Comparison of ENCODE assay signal across 1 cellular context in genomic region chr1:92298573-92299476, GRCh38.
TF ChIP-seq lines count a peak whose summit lies in the region.

Gene GLMN (minus strand): TSS chr1:92298987. CDS start chr1:92297999, 988 bp downstream.
Gene RPAP2 (plus strand): TSS chr1:92299059. CDS start chr1:92299074, 15 bp downstream.

TF ChIP-seq in HEK293, 187 proteins besides CTCF, POLR2A, EP300 and RAD21 (continued from another document and continues in another):
- peak; percentile 34; the same call in 1 of the 2 replicates for TF ChIP-seq ZNF639 (tag by site-specific recombination; IDR thresholded peaks at IDR 0.05)
- TF ChIP-seq ZNF223 (tag by site-specific recombination; IDR thresholded peaks at IDR 0.05): no peak
- TF ChIP-seq ZNF561 (tag by site-specific recombination; IDR thresholded peaks at IDR 0.05; ENCODE audit: borderline replicate concordance): peak; percentile 86
- TF ChIP-seq BCL6B (tag by site-specific recombination; IDR thresholded peaks at IDR 0.05): no peak
- no peak for TF ChIP-seq ZNF585B (tag by site-specific recombination; IDR thresholded peaks at IDR 0.05)
- peak; percentile 69; the same call in 1 of the 2 replicates for TF ChIP-seq ZSCAN16 (tag by site-specific recombination; IDR thresholded peaks at IDR 0.05)
- TF ChIP-seq ZNF521 (tag by site-specific recombination; IDR thresholded peaks at IDR 0.05): no peak
- 0 out of 2 replicates have a peak, but pooled peaks have one; percentile 18 for TF ChIP-seq OVOL3 (tag by site-specific recombination; IDR thresholded peaks at IDR 0.05)
- TF ChIP-seq MYNN (tag by site-specific recombination; IDR thresholded peaks at IDR 0.05; ENCODE audit: borderline replicate concordance): no peak
- TF ChIP-seq ZNF514 (tag by site-specific recombination; IDR thresholded peaks at IDR 0.05): no peak
- no peak for TF ChIP-seq ZNF18 (tag by site-specific recombination; IDR thresholded peaks at IDR 0.05)
- TF ChIP-seq ZNF16 (tag by site-specific recombination; IDR thresholded peaks at IDR 0.05; ENCODE audit: low read depth): no peak
- TF ChIP-seq SP3 (tag by site-specific recombination; IDR thresholded peaks at IDR 0.05): peak; percentile 84
- no peak for TF ChIP-seq ZNF274 (IDR thresholded peaks at IDR 0.05; ENCODE audit: low read length)
- no peak for TF ChIP-seq ZNF274 (tag by site-specific recombination; IDR thresholded peaks at IDR 0.05; ENCODE audit: borderline replicate concordance)
- TF ChIP-seq ZNF544 (tag by site-specific recombination; IDR thresholded peaks at IDR 0.05): no peak
- no peak for TF ChIP-seq ZNF23 (tag by site-specific recombination; IDR thresholded peaks at IDR 0.05; ENCODE audit: borderline replicate concordance)
- TF ChIP-seq ZSCAN18 (tag by site-specific recombination; IDR thresholded peaks at IDR 0.05): no peak
- TF ChIP-seq ZNF248 (tag by site-specific recombination; IDR thresholded peaks at IDR 0.05): no peak
- TF ChIP-seq ZSCAN4 (tag by site-specific recombination; IDR thresholded peaks at IDR 0.05): no peak
- TF ChIP-seq BCL11B (tag by site-specific recombination; IDR thresholded peaks at IDR 0.05; ENCODE audit: low read depth): no peak
- peak; percentile 48; the same call in 1 of the 2 replicates for TF ChIP-seq ZNF785 (tag by site-specific recombination; IDR thresholded peaks at IDR 0.05)
- peak; percentile 26; the same call in 1 of the 2 replicates for TF ChIP-seq INSM2 (tag by site-specific recombination; IDR thresholded peaks at IDR 0.05)
- TF ChIP-seq ZFP69B (tag by site-specific recombination; IDR thresholded peaks at IDR 0.05): peak; percentile 71
- TF ChIP-seq GLIS2 (tag by site-specific recombination; IDR thresholded peaks at IDR 0.05): peak; percentile 64
- peak; percentile 33; the same call in 1 of the 2 replicates for TF ChIP-seq KLF10 (tag by site-specific recombination; IDR thresholded peaks at IDR 0.05)
- TF ChIP-seq GLI4 (tag by site-specific recombination; IDR thresholded peaks at IDR 0.05): no peak; the same call in 1 of the 2 replicates
- no peak for TF ChIP-seq ZNF311 (tag by site-specific recombination; IDR thresholded peaks at IDR 0.05; ENCODE audit: borderline replicate concordance)
- TF ChIP-seq REPIN1 (tag by site-specific recombination; IDR thresholded peaks at IDR 0.05; ENCODE audit: low read depth): peak; percentile 89; the same call in 1 of the 2 replicates
- peak; percentile 73; the same call in 1 of the 2 replicates for TF ChIP-seq KLF9 (tag by site-specific recombination; IDR thresholded peaks at IDR 0.05; ENCODE audit: low read depth)
- peak; percentile 62; the same call in 1 of the 2 replicates for TF ChIP-seq YY2 (tag by site-specific recombination; IDR thresholded peaks at IDR 0.05)
- no peak for TF ChIP-seq ZNF658 (tag by site-specific recombination; IDR thresholded peaks at IDR 0.05)
- no peak for TF ChIP-seq ZNF175 (tag by site-specific recombination; IDR thresholded peaks at IDR 0.05)
- TF ChIP-seq ZNF239 (tag by site-specific recombination; IDR thresholded peaks at IDR 0.05): no peak
- TF ChIP-seq ZNF555 (tag by site-specific recombination; conservative IDR thresholded peaks at IDR 0.05): no peak
- TF ChIP-seq SALL2 (tag by site-specific recombination; IDR thresholded peaks at IDR 0.05; ENCODE audit: borderline replicate concordance): no peak
- peak; percentile 96 for TF ChIP-seq ZBTB26 (tag by site-specific recombination; optimal IDR thresholded peaks at IDR 0.05)
- no peak for TF ChIP-seq OSR2 (tag by site-specific recombination; IDR thresholded peaks at IDR 0.05)
- peak; percentile 86 for TF ChIP-seq ZXDB (tag by site-specific recombination; IDR thresholded peaks at IDR 0.05)
- no peak for TF ChIP-seq PRDM6 (tag by site-specific recombination; IDR thresholded peaks at IDR 0.05)
- no peak for TF ChIP-seq ZNF626 (tag by site-specific recombination; IDR thresholded peaks at IDR 0.05)
- no peak for TF ChIP-seq ZNF292 (tag by site-specific recombination; IDR thresholded peaks at IDR 0.05; ENCODE audit: borderline replicate concordance, low read depth)
- TF ChIP-seq ZNF138 (tag by site-specific recombination; IDR thresholded peaks at IDR 0.05; ENCODE audit: borderline replicate concordance): no peak
- 0 out of 2 replicates have a peak, but pooled peaks have one; percentile 35 for TF ChIP-seq ZNF24 (tag by site-specific recombination; IDR thresholded peaks at IDR 0.05)
- no peak; the same call in 1 of the 2 replicates for TF ChIP-seq MZF1 (tag by site-specific recombination; IDR thresholded peaks at IDR 0.05; ENCODE audit: borderline replicate concordance)
- TF ChIP-seq ZNF560 (tag by site-specific recombination; IDR thresholded peaks at IDR 0.05; ENCODE audit: borderline replicate concordance): no peak
- TF ChIP-seq PRDM4 (tag by site-specific recombination; IDR thresholded peaks at IDR 0.05): no peak; the same call in 1 of the 2 replicates
- TF ChIP-seq ZFP3 (tag by site-specific recombination; IDR thresholded peaks at IDR 0.05; ENCODE audit: low read depth): no peak
- TF ChIP-seq ZNF510 (tag by site-specific recombination; IDR thresholded peaks at IDR 0.05; ENCODE audit: insufficient replicate concordance): no peak
- TF ChIP-seq ZNF433 (tag by site-specific recombination; IDR thresholded peaks at IDR 0.05; ENCODE audit: low read depth): no peak
- no peak for TF ChIP-seq ZNF266 (tag by site-specific recombination; IDR thresholded peaks at IDR 0.05; ENCODE audit: low read depth)
- peak; percentile 66; the same call in 1 of the 2 replicates for TF ChIP-seq ZNF76 (tag by site-specific recombination; IDR thresholded peaks at IDR 0.05; ENCODE audit: borderline replicate concordance, low read depth)
- peak; percentile 87 for TF ChIP-seq ZBTB17 (tag by site-specific recombination; IDR thresholded peaks at IDR 0.05)
